Comparison of ENCODE assay signal across 21 cellular contexts in genomic region chr9:126379661-126380365, GRCh38. TPM values are rescaled to one million over a fixed set of nuclear protein-coding genes. Genes with fewer than 3 reads are reported as not detected.
A peak's percentile ranks its signal among the peaks of the same experiment; 100 is the strongest.
DNase-seq lines count a peak whose midpoint lies in the region; ATAC-seq and TF ChIP-seq lines count a peak whose summit lies in the region.
"Had no signal": no experiment of that assay in that cellular context is flagged by ENCODE, and none has a peak within 500 bp of the region (broad histone marks: within the 10 kb centered on the region; RNA-seq: fewer than 3 reads in every experiment).

No MANE protein-coding gene starts in this region.

- peaks cover 25% of the 10 kb centered on the region for H3K4me1 Mint-ChIP-seq in osteocyte (ENCODE audit: unreplicated experiment)
- H3K4me1 Mint-ChIP-seq in activated T-cell treated with anti-CD3 and anti-CD28 coated beads, Interleukin-2, amount 50 U/mL, for 4 hours (ENCODE audit: low read depth), result peaks cover 11% of the 10 kb centered on the region
- peaks cover 14% of the 10 kb centered on the region for H3K4me1 Mint-ChIP-seq in activated T-cell treated with anti-CD3 and anti-CD28 coated beads, Interleukin-2, amount 50 U/mL, for 24 hours (ENCODE audit: low read depth)

- H3K4me3 Mint-ChIP-seq in osteocyte (ENCODE audit: unreplicated experiment), result no peak overlapping the region
- H3K4me3 Mint-ChIP-seq in activated T-cell treated with anti-CD3 and anti-CD28 coated beads, Interleukin-2, amount 50 U/mL, for 4 hours, result no peak overlapping the region
- H3K4me3 Mint-ChIP-seq in activated T-cell treated with anti-CD3 and anti-CD28 coated beads, Interleukin-2, amount 50 U/mL, for 24 hours, result no peak overlapping the region
- H3K4me3 Mint-ChIP-seq: naive thymus-derived CD8-positive, alpha-beta T cell had no signal

- H3K9me3 ChIP-seq in SK-N-SH, result no peaks in the 10 kb centered on the region
- H3K9me3 ChIP-seq: esophagus squamous epithelium, right atrium auricular region, thyroid gland had no signal

- H3K36me3 Mint-ChIP-seq in osteocyte (ENCODE audit: unreplicated experiment), result peaks cover 17% of the 10 kb centered on the region
- peaks cover 2% of the 10 kb centered on the region for H3K36me3 Mint-ChIP-seq in activated T-cell treated with anti-CD3 and anti-CD28 coated beads, Interleukin-2, amount 50 U/mL, for 4 hours (ENCODE audit: insufficient read depth)
- no peaks in the 10 kb centered on the region for H3K36me3 Mint-ChIP-seq in activated T-cell treated with anti-CD3 and anti-CD28 coated beads, Interleukin-2, amount 50 U/mL, for 24 hours (ENCODE audit: low read depth)

- POLR2A ChIA-PET in SK-N-SH (lab: Yijun Ruan, JAX), result no interaction called here

- TF ChIP-seq CTCF in SK-N-SH (IDR thresholded peaks at IDR 0.05) (no peak), osteocyte (IDR thresholded peaks at IDR 0.05) (no peak)

- H3K4me1 ChIP-seq in SK-N-SH (ENCODE audit: control insufficient read depth in 1 of 2, insufficient read depth in 2 of 2, low read depth in 1 of 2, low read length in 1 of 2), result peaks cover 14 to 21% of the 10 kb centered on the region in 2 experiments; a peak in 3 of 4 replicates

- no peaks in the 10 kb centered on the region for H4K20me1 ChIP-seq in SK-N-SH (ENCODE audit: insufficient read depth)

- no peak overlapping the region for H3K9ac ChIP-seq in SK-N-SH

- H3K9me3 Mint-ChIP-seq in osteocyte (ENCODE audit: unreplicated experiment), result no peaks in the 10 kb centered on the region
- no peaks in the 10 kb centered on the region for H3K9me3 Mint-ChIP-seq in activated T-cell treated with anti-CD3 and anti-CD28 coated beads, Interleukin-2, amount 50 U/mL, for 4 hours
- H3K9me3 Mint-ChIP-seq in activated T-cell treated with anti-CD3 and anti-CD28 coated beads, Interleukin-2, amount 50 U/mL, for 24 hours, result no peaks in the 10 kb centered on the region
- H3K9me3 Mint-ChIP-seq: naive thymus-derived CD8-positive, alpha-beta T cell had no signal

- no peaks in the 10 kb centered on the region for H3K9me2 ChIP-seq in SK-N-SH

- 0 out of 2 replicates have a peak overlapping the region, but pooled peaks have one; percentile 4 for H3K4me2 ChIP-seq in SK-N-SH
- H3K4me2 ChIP-seq: hepatocyte had no signal

- DNase-seq in ELR (ENCODE audit: low read depth) (peak; percentile 60), SK-N-SH (no peak), osteocyte (ENCODE audit: extremely low spot score, unreplicated experiment) (peak; percentile 63)
- no peak for DNase-seq in activated T-cell treated with anti-CD3 and anti-CD28 coated beads, Interleukin-2, amount 50 U/mL, for 4 hours
- no peak for DNase-seq in activated naive CD4-positive, alpha-beta T cell treated with Interleukin-2 at 50 U/mL for 16 hours
- no peak for DNase-seq in activated T-cell treated with anti-CD3 and anti-CD28 coated beads, Interleukin-2, amount 50 U/mL, for 24 hours
- DNase-seq: activated T-cell treated with anti-CD3 and anti-CD28 coated beads, Interleukin-2, amount 50 U/mL, for 1 hour; esophagus squamous epithelium; GDM1; left ventricle myocardium superior; MM.1S; naive thymus-derived CD8-positive, alpha-beta T cell; NCI-H2029; NCI-H526; stimulated activated CD4-positive, alpha-beta T cell treated with anti-CD3 and anti-CD28 coated beads, Interleukin-1b, Interleukin-23, amount 100 ng/mL, for 48 hours; thyroid gland had no signal

- H3K27ac ChIP-seq in SK-N-SH (ENCODE audit: low read depth in 2 of 2, low read length in 1 of 2), result no peak overlapping the region
- H3K27ac ChIP-seq: esophagus squamous epithelium, hepatocyte, right atrium auricular region, thyroid gland had no signal

- no peak for TF ChIP-seq RAD21 in SK-N-SH (IDR thresholded peaks at IDR 0.05; ENCODE audit: low read length)

- no peaks in the 10 kb centered on the region for H3F3A ChIP-seq in SK-N-SH (replicated peaks; ENCODE audit: insufficient read depth)

- H3K27ac Mint-ChIP-seq in osteocyte (ENCODE audit: unreplicated experiment), result no peak overlapping the region
- no peak overlapping the region for H3K27ac Mint-ChIP-seq in activated T-cell treated with anti-CD3 and anti-CD28 coated beads, Interleukin-2, amount 50 U/mL, for 24 hours

- 73% methylated on average over 9 of the region's 9 CpGs for WGBS in SK-N-SH (ENCODE audit: low lambda C conversion rate)

- CTCF ChIA-PET in SK-N-SH (lab: Yijun Ruan, JAX), result interaction anchor here (0.6 to 6.8 kb wide), 3 partner anchors 19 to 577 kb away, joined by 3 to 43 read pairs (median 4); no protein-coding TSS in a partner anchor

- peak; percentile 52 for ATAC-seq in esophagus mucosa
- no peak for ATAC-seq in HG03354 (IDR thresholded peaks at IDR 0.05; ENCODE audit: poor library complexity, severe bottlenecking, unreplicated experiment)
- ATAC-seq in activated T-cell treated with anti-CD3 and anti-CD28 coated beads, Interleukin-2, amount 50 U/mL, for 4 hours, result no peak
- ATAC-seq: activated CD4-positive, CD25-positive, alpha-beta regulatory T cell treated with anti-CD3 and anti-CD28 coated beads, Interleukin-2, amount 50 U/mL, for 24 hours; left ventricle myocardium superior; naive thymus-derived CD8-positive, alpha-beta T cell had no signal

- H2AFZ ChIP-seq in SK-N-SH (ENCODE audit: low read depth), result no peak overlapping the region
- H2AFZ ChIP-seq: hepatocyte had no signal

- H3K27me3 Mint-ChIP-seq in osteocyte (ENCODE audit: unreplicated experiment), result no peaks in the 10 kb centered on the region
- H3K27me3 Mint-ChIP-seq in activated T-cell treated with anti-CD3 and anti-CD28 coated beads, Interleukin-2, amount 50 U/mL, for 4 hours (ENCODE audit: low read depth), result no peaks in the 10 kb centered on the region
- H3K27me3 Mint-ChIP-seq in activated T-cell treated with anti-CD3 and anti-CD28 coated beads, Interleukin-2, amount 50 U/mL, for 24 hours, result no peaks in the 10 kb centered on the region
- H3K27me3 Mint-ChIP-seq: naive thymus-derived CD8-positive, alpha-beta T cell had no signal

- TF ChIP-seq EP300 in SK-N-SH (IDR thresholded peaks at IDR 0.05; ENCODE audit: borderline replicate concordance in 1 of 2, low read depth in 1 of 2, low read length in 1 of 2), result no peak

- no peaks in the 10 kb centered on the region for H3K79me2 ChIP-seq in SK-N-SH (ENCODE audit: insufficient read depth)

- H3K36me3 ChIP-seq in SK-N-SH (replicated peaks in 1 of 2; ENCODE audit: control insufficient read depth in 1 of 2, insufficient read depth in 2 of 2, low read length in 1 of 2), result no peaks in the 10 kb centered on the region
- H3K36me3 ChIP-seq: right atrium auricular region, thyroid gland had no signal

- no peak overlapping the region for H3K4me3 ChIP-seq in SK-N-SH (ENCODE audit: low read depth in 2 of 2, low read length in 1 of 2)
- H3K4me3 ChIP-seq: esophagus squamous epithelium, hepatocyte, right atrium auricular region, thyroid gland had no signal

- no peaks in the 10 kb centered on the region for H3K27me3 ChIP-seq in SK-N-SH (ENCODE audit: insufficient read depth)
- H3K27me3 ChIP-seq: esophagus squamous epithelium, hepatocyte, right atrium auricular region, thyroid gland had no signal

TF ChIP-seq in SK-N-SH, 30 proteins besides CTCF, POLR2A, EP300 and RAD21:
- no peak for TF ChIP-seq NRF1 (IDR thresholded peaks at IDR 0.05; ENCODE audit: low read depth, low read length)
- peak; percentile 22; the same call in 1 of the 2 replicates for TF ChIP-seq FOSL2 (IDR thresholded peaks at IDR 0.05; ENCODE audit: borderline replicate concordance, low read depth)
- no peak for TF ChIP-seq FOXJ3 (CRISPR knock-in tag; IDR thresholded peaks at IDR 0.05)

RNA-seq across cellular contexts. Expression of gene MVB12B, which starts 53.2 kb away (rescaled TPM):
- 3.7 and 5.1 TPM in 2 replicates for polyA plus RNA-seq in SK-N-SH (2012; rRNA removed)
- polyA plus RNA-seq in SK-N-SH (2012; cell fraction: cytosol; rRNA removed), result 4.4 and 6.2 TPM in 2 replicates
- polyA plus RNA-seq in SK-N-SH (2012; cell fraction: nucleus; rRNA removed), result 6.4 and 6.8 TPM in 2 replicates
- total RNA-seq in esophagus mucosa (2.5 TPM), osteocyte (18.7 and 20.2 TPM in 2 replicates)
- total RNA-seq in activated T-cell treated with anti-CD3 and anti-CD28 coated beads, Interleukin-2, amount 50 U/mL, for 4 hours, result 1 to 10 TPM; 3.7 to 4.5 (median 4.1) TPM

Comparison
In these comparisons a context has a peak if more than half of its experiments do, and no peak if none do; other contexts are left out.
1. DNase-seq: peak in ELR (single experiment) and osteocyte (single experiment); none in SK-N-SH (single experiment), activated T-cell treated with anti-CD3 and anti-CD28 coated beads, Interleukin-2, amount 50 U/mL, for 4 hours (single experiment), activated naive CD4-positive, alpha-beta T cell treated with Interleukin-2 at 50 U/mL for 16 hours (single experiment) and activated T-cell treated with anti-CD3 and anti-CD28 coated beads, Interleukin-2, amount 50 U/mL, for 24 hours (single experiment).